In genomic region chr20:32522775-32523612, GRCh38 we compare ENCODE assay signal across 11 cellular contexts.
A peak's percentile ranks its signal among the peaks of the same experiment; 100 is the strongest.
DNase-seq lines count a peak whose midpoint lies in the region; ATAC-seq and TF ChIP-seq lines count a peak whose summit lies in the region.
"Had no signal": no experiment of that assay in that cellular context is flagged by ENCODE, and none has a peak within 500 bp of the region (broad histone marks: within the 10 kb centered on the region; RNA-seq: fewer than 3 reads in every experiment).

No MANE protein-coding gene starts in this region.

- H2BK5ac ChIP-seq in trophoblast cell (ENCODE audit: low read depth, low read length, poor library complexity), result no peak overlapping the region

- no peaks in the 10 kb centered on the region for H3K36me3 Mint-ChIP-seq in activated naive CD8-positive, alpha-beta T cell treated with anti-CD3 and anti-CD28 coated beads, Interleukin-2, amount 50 U/mL, for 24 hours (ENCODE audit: low read depth)

- H2BK120ac ChIP-seq in trophoblast cell (ENCODE audit: insufficient read depth, low read length, poor library complexity), result no peak overlapping the region

- no CpG with 5 or more reads among the region's 8 CpGs for WGBS in trophoblast cell (ENCODE audit: extremely low coverage, insufficient coverage, insufficient read length)
- 66 to 83% methylated on average over 8 of the region's 8 CpGs for WGBS in sigmoid colon, 2 donors
- WGBS in psoas muscle, 3 donors, result 69 to 80% (median 74%) methylated on average over 8 of the region's 8 CpGs

- H4K12ac ChIP-seq in trophoblast cell (ENCODE audit: low read depth, low read length), result no peak overlapping the region

- no peak overlapping the region for H3K27ac Mint-ChIP-seq in activated naive CD8-positive, alpha-beta T cell treated with anti-CD3 and anti-CD28 coated beads, Interleukin-2, amount 50 U/mL, for 24 hours

- H3K36me3 ChIP-seq in trophoblast cell (ENCODE audit: control insufficient read depth in 1 of 2, insufficient read depth in 2 of 2, low read length in 2 of 2) (peaks cover 0 to 2% of the 10 kb centered on the region in 2 experiments), sigmoid colon (no peaks in the 10 kb centered on the region), psoas muscle (ENCODE audit: insufficient read depth in 1 of 2, low read depth in 1 of 2) (no peaks in the 10 kb centered on the region)

- ATAC-seq in activated CD4-positive, CD25-positive, alpha-beta regulatory T cell treated with anti-CD3 and anti-CD28 coated beads, Interleukin-2, amount 50 U/mL, for 24 hours, result peak; percentile 39 to 44
- peak; percentile 51 for ATAC-seq in activated naive CD8-positive, alpha-beta T cell treated with anti-CD3 and anti-CD28 coated beads, Interleukin-2, amount 50 U/mL, for 24 hours
- ATAC-seq in HG03469 (IDR thresholded peaks at IDR 0.05; ENCODE audit: unreplicated experiment) (no peak), psoas muscle (no peak)

- H3K79me2 ChIP-seq in trophoblast cell (ENCODE audit: control insufficient read depth, insufficient read depth, low read length, poor library complexity), result peaks cover 2% of the 10 kb centered on the region

- H3K27me3 ChIP-seq in trophoblast cell (ENCODE audit: insufficient read depth, low read length), result no peaks in the 10 kb centered on the region
- no peaks in the 10 kb centered on the region for H3K27me3 ChIP-seq in sigmoid colon
- H3K27me3 ChIP-seq in psoas muscle (ENCODE audit: insufficient read depth in 3 of 3, low read length in 2 of 3), result no peaks in the 10 kb centered on the region
- H3K27me3 ChIP-seq: esophagus muscularis mucosa had no signal

- H3K27me3 Mint-ChIP-seq in activated naive CD8-positive, alpha-beta T cell treated with anti-CD3 and anti-CD28 coated beads, Interleukin-2, amount 50 U/mL, for 24 hours, result no peaks in the 10 kb centered on the region

- no peak overlapping the region for H3K4me2 ChIP-seq in trophoblast cell (ENCODE audit: low read length)

- no peak overlapping the region for H3K4ac ChIP-seq in trophoblast cell (ENCODE audit: low read depth, low read length)

- no peak overlapping the region for H3K9ac ChIP-seq in trophoblast cell (ENCODE audit: low read length)

- peaks cover 5% of the 10 kb centered on the region for H3K9me3 ChIP-seq in trophoblast cell (ENCODE audit: insufficient read depth, low read depth, low read length)
- no peaks in the 10 kb centered on the region for H3K9me3 ChIP-seq in sigmoid colon
- no peaks in the 10 kb centered on the region for H3K9me3 ChIP-seq in psoas muscle
- H3K9me3 ChIP-seq: esophagus muscularis mucosa had no signal

- no peak for TF ChIP-seq POLR2A in sigmoid colon (IDR thresholded peaks at IDR 0.05)

- no peak overlapping the region for H4K91ac ChIP-seq in trophoblast cell (ENCODE audit: low read depth, low read length)

- no peak overlapping the region for H3K23ac ChIP-seq in trophoblast cell (ENCODE audit: low read length)

- H2BK12ac ChIP-seq in trophoblast cell (ENCODE audit: low read length), result no peak overlapping the region

- intact Hi-C loops in sigmoid colon (cut with DNase I) (no loop called here), psoas muscle (cut with DNase I) (no loop called here)

- no peak for DNase-seq in activated CD4-positive, CD25-positive, alpha-beta regulatory T cell treated with anti-CD3 and anti-CD28 coated beads, Interleukin-2, amount 50 U/mL, for 72 hours
- DNase-seq in NCI-H146 (lab: John Stamatoyannopoulos, UW), result peak; percentile 47
- DNase-seq in activated naive CD8-positive, alpha-beta T cell treated with anti-CD3 and anti-CD28 coated beads, Interleukin-2, amount 50 U/mL, for 24 hours, result no peak
- DNase-seq in trophoblast cell, result no peak
- DNase-seq in sigmoid colon, result no peak
- DNase-seq in psoas muscle, result no peak
- DNase-seq: small intestine had no signal

- TF ChIP-seq CTCF in sigmoid colon (IDR thresholded peaks at IDR 0.05), result no peak
- TF ChIP-seq CTCF in psoas muscle (IDR thresholded peaks at IDR 0.05), result no peak

- no peak overlapping the region for H2AFZ ChIP-seq in trophoblast cell (ENCODE audit: insufficient read depth, low read length, poor library complexity)

- H3K9me3 Mint-ChIP-seq in activated naive CD8-positive, alpha-beta T cell treated with anti-CD3 and anti-CD28 coated beads, Interleukin-2, amount 50 U/mL, for 24 hours, result no peaks in the 10 kb centered on the region

- peaks cover 7% of the 10 kb centered on the region for H3K79me1 ChIP-seq in trophoblast cell (ENCODE audit: low read length)

- H3K4me1 Mint-ChIP-seq in activated naive CD8-positive, alpha-beta T cell treated with anti-CD3 and anti-CD28 coated beads, Interleukin-2, amount 50 U/mL, for 24 hours, result peaks cover 63% of the 10 kb centered on the region

- H2AK5ac ChIP-seq in trophoblast cell (ENCODE audit: low read length), result no peak overlapping the region

- no peak for TF ChIP-seq EP300 in sigmoid colon (IDR thresholded peaks at IDR 0.05)

- no peak overlapping the region for H3K4me3 Mint-ChIP-seq in activated naive CD8-positive, alpha-beta T cell treated with anti-CD3 and anti-CD28 coated beads, Interleukin-2, amount 50 U/mL, for 24 hours

- H3K27ac ChIP-seq in trophoblast cell (ENCODE audit: low read depth, low read length) (no peak overlapping the region), sigmoid colon (no peak overlapping the region), psoas muscle (no peak overlapping the region)
- H3K27ac ChIP-seq: esophagus muscularis mucosa, SK-N-MC had no signal

- no peak overlapping the region for H4K8ac ChIP-seq in trophoblast cell (ENCODE audit: low read depth, low read length)

- peak overlapping the region; percentile 17 for H3K18ac ChIP-seq in trophoblast cell (ENCODE audit: low read length)

- H3K14ac ChIP-seq in trophoblast cell (ENCODE audit: low read length), result no peak overlapping the region

- H3K4me3 ChIP-seq in trophoblast cell (ENCODE audit: low read depth, low read length), result no peak overlapping the region
- H3K4me3 ChIP-seq in sigmoid colon, result no peak overlapping the region
- no peak overlapping the region for H3K4me3 ChIP-seq in psoas muscle
- H3K4me3 ChIP-seq: esophagus muscularis mucosa, SK-N-MC had no signal

- H3K4me1 ChIP-seq in trophoblast cell (ENCODE audit: control insufficient read depth in 1 of 2, insufficient read depth in 2 of 2, low read length in 2 of 2) (peaks cover 16 to 24% of the 10 kb centered on the region in 2 experiments), sigmoid colon (peaks cover 0 to 27% (median 21%) of the 10 kb centered on the region in 4 donors), psoas muscle (no peaks in the 10 kb centered on the region)

Comparison
In these comparisons a context has a peak if more than half of its experiments do, and no peak if none do; other contexts are left out.
1. ATAC-seq: peak in activated CD4-positive, CD25-positive, alpha-beta regulatory T cell treated with anti-CD3 and anti-CD28 coated beads, Interleukin-2, amount 50 U/mL, for 24 hours (2 of 2) and activated naive CD8-positive, alpha-beta T cell treated with anti-CD3 and anti-CD28 coated beads, Interleukin-2, amount 50 U/mL, for 24 hours (single experiment); none in HG03469 (single experiment) and psoas muscle (0 of 4).